8 cellular contexts compared by ENCODE assay signal in the genomic region with DNA sequence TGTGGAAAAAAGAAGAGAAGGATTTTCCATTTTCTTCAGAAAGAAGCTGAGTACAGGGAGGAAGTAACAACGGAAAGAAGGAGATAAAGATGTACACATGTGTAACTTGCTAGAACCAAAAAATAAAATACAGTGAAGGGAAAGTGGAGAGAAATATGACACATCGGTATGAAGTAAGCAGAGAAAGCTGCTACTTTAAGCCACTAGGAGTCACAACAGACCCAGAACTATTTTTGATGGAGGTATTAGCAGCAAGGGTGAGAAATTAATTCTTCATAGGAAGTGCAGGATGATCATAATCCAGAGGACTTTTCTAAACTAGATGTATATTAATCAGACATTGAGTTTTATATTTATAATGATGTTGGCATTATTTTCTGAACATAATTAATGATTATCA.
DNase-seq lines count a peak whose midpoint lies in the region; ATAC-seq, FAIRE-seq and TF ChIP-seq lines count a peak whose summit lies in the region.

No MANE protein-coding gene starts in this region.

- no peak overlapping the region for H3K4me3 Mint-ChIP-seq in chondrocyte (ENCODE audit: unreplicated experiment)

- H3K4me1 Mint-ChIP-seq in chondrocyte (ENCODE audit: low read depth): no peaks in the 10 kb centered on the region

- H3K27me3 Mint-ChIP-seq in chondrocyte (ENCODE audit: low read depth): peaks cover 26% of the 10 kb centered on the region

- no peak overlapping the region for H3K27ac Mint-ChIP-seq in chondrocyte (ENCODE audit: unreplicated experiment)

- FAIRE-seq in GM12891 (lab: Jason Lieb, UNC): peak; percentile 62

- H3K9me3 Mint-ChIP-seq in chondrocyte (ENCODE audit: low read depth): no peaks in the 10 kb centered on the region

- POLR2A ChIA-PET in HEK293T (lab: Yijun Ruan, JAX): no interaction called here

- no peak overlapping the region for H3K4me3 ChIP-seq in retinal pigment epithelial cell (ENCODE audit: low read length)

- ATAC-seq in HG02763 (IDR thresholded peaks at IDR 0.05; ENCODE audit: unreplicated experiment): peak; percentile 87

- CTCF ChIA-PET in HEK293T (lab: Yijun Ruan, JAX): no interaction called here

- no peaks in the 10 kb centered on the region for H3K36me3 Mint-ChIP-seq in chondrocyte (ENCODE audit: low read depth)

- TF ChIP-seq CTCF in chondrocyte (IDR thresholded peaks at IDR 0.05): peak; percentile 84
- TF ChIP-seq CTCF in retinal pigment epithelial cell (conservative IDR thresholded peaks at IDR 0.05; ENCODE audit: low read depth, low read length): peak; percentile 65

- TF ChIP-seq POLR2A in GM12891 (IDR thresholded peaks at IDR 0.05; ENCODE audit: low read depth, low read length): no peak

- DNase-seq in A172 (ENCODE audit: low spot score) (peak; percentile 48), GM12891 (ENCODE audit: insufficient read length, low spot score) (no peak), NCI-H345 (lab: John Stamatoyannopoulos, UW) (peak; percentile 38), chondrocyte (ENCODE audit: low spot score) (no peak), retinal pigment epithelial cell (ENCODE audit: low read depth) (peak; percentile 7), HEK293T (ENCODE audit: extremely low spot score) (no peak)
- no peak for DNase-seq in activated CD4-positive, CD25-positive, alpha-beta regulatory T cell (lab: John Stamatoyannopoulos, UW)

TF ChIP-seq in GM12891, 5 proteins besides CTCF, POLR2A, EP300 and RAD21:
- TF ChIP-seq SPI1 (IDR thresholded peaks at IDR 0.05; ENCODE audit: low read depth, low read length): no peak
- no peak for TF ChIP-seq POLR2AphosphoS5 (IDR thresholded peaks at IDR 0.05; ENCODE audit: low read depth, low read length)
- no peak for TF ChIP-seq TAF1 (IDR thresholded peaks at IDR 0.05; ENCODE audit: low read depth, low read length)
- TF ChIP-seq PAX5 (IDR thresholded peaks at IDR 0.05; ENCODE audit: insufficient read depth, low read length, severe bottlenecking): no peak
- TF ChIP-seq POU2F2 (IDR thresholded peaks at IDR 0.05; ENCODE audit: low read depth, low read length): no peak

TF ChIP-seq in HEK293T, 16 proteins besides CTCF, POLR2A, EP300 and RAD21:
- TF ChIP-seq SP1 (IDR thresholded peaks at IDR 0.05) (no peak), FOXM1 (IDR thresholded peaks at IDR 0.05; ENCODE audit: borderline replicate concordance) (no peak), HDGF (IDR thresholded peaks at IDR 0.05; ENCODE audit: borderline replicate concordance) (no peak), SUZ12 (IDR thresholded peaks at IDR 0.05) (no peak), BHLHE40 (IDR thresholded peaks at IDR 0.05; ENCODE audit: borderline replicate concordance) (no peak), ZNF384 (IDR thresholded peaks at IDR 0.05) (no peak), L3MBTL2 (conservative IDR thresholded peaks at IDR 0.05) (no peak), ELF4 (IDR thresholded peaks at IDR 0.05) (no peak), LEF1 (IDR thresholded peaks at IDR 0.05; ENCODE audit: borderline replicate concordance) (no peak), FOXK2 (IDR thresholded peaks at IDR 0.05) (no peak), CTBP1 (IDR thresholded peaks at IDR 0.05; ENCODE audit: borderline replicate concordance) (no peak), ARNT (IDR thresholded peaks at IDR 0.05) (no peak), FOXA1 (IDR thresholded peaks at IDR 0.05) (no peak), TARDBP (IDR thresholded peaks at IDR 0.05) (no peak), NFRKB (IDR thresholded peaks at IDR 0.05) (no peak)
- TF ChIP-seq, protein P1, sequence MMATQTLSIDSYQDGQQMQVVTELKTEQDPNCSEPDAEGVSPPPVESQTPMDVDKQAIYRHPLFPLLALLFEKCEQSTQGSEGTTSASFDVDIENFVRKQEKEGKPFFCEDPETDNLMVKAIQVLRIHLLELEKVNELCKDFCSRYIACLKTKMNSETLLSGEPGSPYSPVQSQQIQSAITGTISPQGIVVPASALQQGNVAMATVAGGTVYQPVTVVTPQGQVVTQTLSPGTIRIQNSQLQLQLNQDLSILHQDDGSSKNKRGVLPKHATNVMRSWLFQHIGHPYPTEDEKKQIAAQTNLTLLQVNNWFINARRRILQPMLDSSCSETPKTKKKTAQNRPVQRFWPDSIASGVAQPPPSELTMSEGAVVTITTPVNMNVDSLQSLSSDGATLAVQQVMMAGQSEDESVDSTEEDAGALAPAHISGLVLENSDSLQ (IDR thresholded peaks at IDR 0.05): no peak
TF ChIP-seq in HEK293T: peak in this region for 0.

Comparison
In these comparisons a context has a peak if more than half of its experiments do, and no peak if none do; other contexts are left out.
1. DNase-seq: peak in A172 (single experiment), NCI-H345 (single experiment) and retinal pigment epithelial cell (single experiment); none in GM12891 (single experiment), chondrocyte (single experiment), activated CD4-positive, CD25-positive, alpha-beta regulatory T cell (0 of 4) and HEK293T (single experiment).